ENCODE assay signal across 24 cellular contexts in the genomic region with DNA sequence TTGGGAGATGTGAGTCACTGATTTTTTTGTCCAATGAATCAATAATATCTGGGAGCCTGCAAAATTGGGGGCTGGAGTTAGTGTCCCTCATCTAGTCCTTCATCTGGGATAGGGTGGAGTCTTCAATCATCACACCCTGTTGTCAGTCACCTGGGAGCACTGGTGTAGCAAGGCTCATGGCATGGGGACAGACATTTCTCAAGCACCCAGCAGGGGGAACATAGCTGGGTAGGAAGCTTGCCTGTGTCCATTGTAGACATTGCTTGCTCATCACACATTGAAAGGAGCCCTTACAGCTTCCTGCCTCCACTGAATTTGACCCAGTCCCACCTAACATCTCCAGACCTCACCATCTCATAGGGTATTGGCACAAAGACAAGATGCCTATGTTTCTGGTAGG.
A peak's percentile ranks its signal among the peaks of the same experiment; 100 is the strongest.
DNase-seq lines count a peak whose midpoint lies in the region; ATAC-seq and TF ChIP-seq lines count a peak whose summit lies in the region.
"Had no signal": no experiment of that assay in that cellular context is flagged by ENCODE, and none has a peak within 500 bp of the region (broad histone marks: within the 10 kb centered on the region; RNA-seq: fewer than 3 reads in every experiment).

No MANE protein-coding gene starts in this region.

- POLR2A ChIA-PET in PC-3 (lab: Charles Lee; ENCODE audit: unreplicated experiment): no interaction called here

- H3K9me3 ChIP-seq in PC-3 (ENCODE audit: low read length): no peaks in the 10 kb centered on the region
- H3K9me3 ChIP-seq in upper lobe of right lung: no peaks in the 10 kb centered on the region
- H3K9me3 ChIP-seq: SJSA1 had no signal

- H3K4me1 ChIP-seq in PC-3 (ENCODE audit: insufficient read depth, low read length) (0 out of 2 replicates have a peak, but pooled peaks cover 8% of the 10 kb centered on the region), upper lobe of right lung (no peaks in the 10 kb centered on the region)

- ATAC-seq in PC-3 (peak; percentile 55), left colon (peak; percentile 34), upper lobe of right lung (peak; percentile 11), HG03521 (IDR thresholded peaks at IDR 0.05; ENCODE audit: unreplicated experiment) (no peak), GM18520 (IDR thresholded peaks at IDR 0.05; ENCODE audit: unreplicated experiment) (no peak)

- no TSS peak for BruUV-seq in PC-3 (replicated peaks; lab: Mats Ljungman, UMichigan)

- H3F3A ChIP-seq in PC-3 (ENCODE audit: low read length, unreplicated experiment): no peaks in the 10 kb centered on the region

- intact Hi-C loops in PC-3 (cut with micrococcal nuclease) (no loop called here), left colon (cut with DNase I, micrococcal nuclease) (no loop called here), upper lobe of right lung (cut with DNase I) (no loop called here)

- DNase-seq in DMS53 (lab: John Stamatoyannopoulos, UW): peak; percentile 17
- no peak for DNase-seq in DMS53 treated with DMSO at 0.1 percent for 48 hours (lab: John Stamatoyannopoulos, UW; ENCODE audit: unreplicated experiment)
- no peak for DNase-seq in PC-3
- DNase-seq in left colon: no peak
- no peak for DNase-seq in upper lobe of right lung
- DNase-seq in NCI-H748 (lab: John Stamatoyannopoulos, UW; ENCODE audit: unreplicated experiment): no peak
- DNase-seq: Calu3, GM23248, H7, HFFc6, NCI-H1105, NCI-H1436 treated with DMSO at 0.1 percent for 48 hours, NCI-H187 treated with DMSO at 0.1 percent for 48 hours, NCI-H2171 treated with DMSO at 0.1 percent for 48 hours, NCI-H345, NCI-H510A treated with DMSO at 0.1 percent for 48 hours, NCI-H748 treated with DMSO at 0.1 percent for 48 hours, PC-9, Right ventricle myocardium superior had no signal

- TF ChIP-seq CTCF in PC-3 (conservative IDR thresholded peaks at IDR 0.05; ENCODE audit: low read depth, low read length): no peak
- TF ChIP-seq CTCF in upper lobe of right lung (IDR thresholded peaks at IDR 0.05): no peak

- H3K79me2 ChIP-seq in PC-3 (ENCODE audit: low read length): no peaks in the 10 kb centered on the region

- H3K27ac ChIP-seq in PC-3 (ENCODE audit: low read length) (no peak overlapping the region), upper lobe of right lung (no peak overlapping the region)
- H3K27ac ChIP-seq: 22Rv1, C4-2B, GM23248, PC-9, SJSA1 had no signal

- no peaks in the 10 kb centered on the region; the same call in 1 of the 2 replicates for H3K36me3 ChIP-seq in PC-3 (ENCODE audit: low read depth, low read length)
- H3K36me3 ChIP-seq in upper lobe of right lung: peaks cover 31% of the 10 kb centered on the region

- no peaks in the 10 kb centered on the region for H3K9me2 ChIP-seq in PC-3 (replicated peaks; ENCODE audit: low read length)

- no peak overlapping the region for H3K4me2 ChIP-seq in PC-3 (ENCODE audit: low read length)
- H3K4me2 ChIP-seq: PC-9 had no signal

- no peak overlapping the region for H3K9ac ChIP-seq in PC-3 (ENCODE audit: low read length)
- H3K9ac ChIP-seq: GM23248 had no signal

- H4K20me1 ChIP-seq in PC-3 (ENCODE audit: low read length): no peaks in the 10 kb centered on the region

- no peak overlapping the region for H2AFZ ChIP-seq in PC-3 (ENCODE audit: low read length)
- H2AFZ ChIP-seq: GM23248, PC-9 had no signal

- H3K4me3 ChIP-seq in PC-3 (ENCODE audit: low read length) (no peak overlapping the region), upper lobe of right lung (no peak overlapping the region)
- H3K4me3 ChIP-seq: GM23248, PC-9, SJSA1 had no signal

- CTCF ChIA-PET in PC-3 (lab: Charles Lee): no interaction called here

- H3K27me3 ChIP-seq in PC-3 (ENCODE audit: low read length) (no peaks in the 10 kb centered on the region), upper lobe of right lung (no peaks in the 10 kb centered on the region)
- H3K27me3 ChIP-seq: SJSA1 had no signal

Comparison
In these comparisons a context has a peak if more than half of its experiments do, and no peak if none do; other contexts are left out.
1. ATAC-seq: peak in PC-3 (single experiment), left colon (single experiment) and upper lobe of right lung (single experiment); none in HG03521 (single experiment) and GM18520 (single experiment).